In the genomic region with DNA sequence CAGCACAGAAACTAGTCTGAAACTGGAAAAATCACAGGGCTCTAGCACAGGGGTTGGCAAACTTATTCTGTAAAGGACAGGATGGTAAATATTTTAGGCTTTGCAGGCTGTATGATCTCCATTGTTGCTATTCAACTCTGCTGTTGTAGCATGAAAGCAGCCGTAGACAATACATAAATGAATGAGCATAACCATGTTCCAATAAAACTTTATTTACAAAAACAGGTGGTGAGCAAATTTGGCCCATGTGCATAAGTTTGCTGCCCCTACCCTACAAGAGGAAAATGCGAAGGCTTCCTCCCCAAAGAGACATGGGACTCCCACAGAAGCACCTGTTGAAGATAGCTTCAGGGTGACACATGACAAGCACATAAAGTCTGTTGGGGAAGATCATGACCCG, we compare ENCODE assay signal across 40 cellular contexts.
"Had no signal": no experiment of that assay in that cellular context is flagged by ENCODE, and none has a peak within 500 bp of the region (broad histone marks: within the 10 kb centered on the region; RNA-seq: fewer than 3 reads in every experiment).

No MANE protein-coding gene starts in this region.

- H3K27me3 ChIP-seq: MG63 had no signal

- H3K27me3 Mint-ChIP-seq: activated B cell treated with CpG ODN at 0.5 μM for 24 hours; activated CD4-positive, alpha-beta memory T cell treated with anti-CD3 and anti-CD28 coated beads, Interleukin-2, amount 10 ng/mL, durations not matched to agents 7 days and 5 days; activated CD8-positive, alpha-beta memory T cell treated with anti-CD3 and anti-CD28 coated beads, Interleukin-2, amount 10 ng/mL, durations not matched to agents 7 days and 5 days; activated naive CD4-positive, alpha-beta T cell treated with anti-CD3 and anti-CD28 coated beads, Interleukin-2, amount 10 ng/mL, durations not matched to agents 7 days and 5 days; activated naive CD8-positive, alpha-beta T cell treated with anti-CD3 and anti-CD28 coated beads, Interleukin-2, amount 50 U/mL, for 24 hours; brain had no signal

- H3K4me3 Mint-ChIP-seq: activated B cell treated with CpG ODN at 0.5 μM for 24 hours; activated CD4-positive, alpha-beta memory T cell treated with anti-CD3 and anti-CD28 coated beads, Interleukin-2, amount 10 ng/mL, durations not matched to agents 7 days and 5 days; activated CD8-positive, alpha-beta memory T cell treated with anti-CD3 and anti-CD28 coated beads, Interleukin-2, amount 10 ng/mL, durations not matched to agents 7 days and 5 days; activated naive CD4-positive, alpha-beta T cell treated with anti-CD3 and anti-CD28 coated beads, Interleukin-2, amount 10 ng/mL, durations not matched to agents 7 days and 5 days; activated naive CD8-positive, alpha-beta T cell; activated naive CD8-positive, alpha-beta T cell treated with anti-CD3 and anti-CD28 coated beads, Interleukin-2, amount 50 U/mL, for 24 hours; brain had no signal

- H3K4me3 ChIP-seq: MG63, PC-9 had no signal

- H3K27ac ChIP-seq: PC-9, RWPE1, VCaP had no signal

- H3K9me3 ChIP-seq: MG63 had no signal

- H3K4me2 ChIP-seq: PC-9 had no signal

- H3K9me3 Mint-ChIP-seq: activated B cell treated with CpG ODN at 0.5 μM for 24 hours; activated CD4-positive, alpha-beta memory T cell treated with anti-CD3 and anti-CD28 coated beads, Interleukin-2, amount 10 ng/mL, durations not matched to agents 7 days and 5 days; activated naive CD4-positive, alpha-beta T cell treated with anti-CD3 and anti-CD28 coated beads, Interleukin-2, amount 10 ng/mL, durations not matched to agents 7 days and 5 days; activated naive CD8-positive, alpha-beta T cell treated with anti-CD3 and anti-CD28 coated beads, Interleukin-2, amount 50 U/mL, for 24 hours; brain had no signal

- H2AFZ ChIP-seq: PC-9 had no signal

- ATAC-seq: activated CD8-positive, alpha-beta memory T cell treated with anti-CD3 and anti-CD28 coated beads, Interleukin-2, amount 10 ng/mL, durations not matched to agents 7 days and 5 days; activated naive CD8-positive, alpha-beta T cell treated with anti-CD3 and anti-CD28 coated beads, Interleukin-2, amount 50 U/mL, for 24 hours; Right ventricle myocardium inferior; SK-N-SH treated with all-trans-retinoic acid at 6 μM for 48 hours had no signal

- DNase-seq: activated B cell treated with CpG ODN at 0.5 μM for 24 hours; activated CD4-positive, alpha-beta memory T cell treated with anti-CD3 and anti-CD28 coated beads, Interleukin-2, amount 10 ng/mL, durations not matched to agents 7 days and 5 days; activated CD4-positive, alpha-beta T cell treated with anti-CD3 and anti-CD28 coated beads for 4 hours; activated CD4-positive, CD25-positive, alpha-beta regulatory T cell treated with anti-CD3 and anti-CD28 coated beads, Interleukin-2, amount 50 U/mL, for 72 hours; activated CD8-positive, alpha-beta memory T cell treated with anti-CD3 and anti-CD28 coated beads for 24 hours; activated CD8-positive, alpha-beta memory T cell treated with anti-CD3 and anti-CD28 coated beads, Interleukin-2, amount 50 U/mL, for 48 hours; activated effector memory CD4-positive, alpha-beta T cell treated with Interleukin-2 at 50 U/mL for 16 hours; activated naive CD4-positive, alpha-beta T cell treated with anti-CD3 and anti-CD28 coated beads, Interleukin-2, amount 10 ng/mL, durations not matched to agents 7 days and 5 days; activated naive CD8-positive, alpha-beta T cell treated with anti-CD3 and anti-CD28 coated beads, Interleukin-2, amount 50 U/mL, for 24 hours; activated T-cell treated with anti-CD3 and anti-CD28 coated beads, Interleukin-2, amount 50 U/mL, for 48 hours; anterior cingulate cortex; caudate nucleus; cerebellar nuclear complex; Kasumi-1; MG63; MV-4-11; NCI-H1092; NCI-H1436 treated with DMSO at 0.1 percent for 48 hours; NCI-H1694 treated with DMSO at 0.1 percent for 48 hours; NCI-H2029; NCI-H2107; NCI-H2171; NCI-H510A; NCI-H526; NCI-H748 treated with DMSO at 0.1 percent for 48 hours; NK-92 treated with Interleukin-12 subunit alpha and Interleukin-12 subunit beta, amount 100 ng/mL, for 24 hours; PC-9; SIG-M5; SW 1271; T-helper 1 cell; T-helper 9 cell had no signal

- H3K36me3 Mint-ChIP-seq: activated CD8-positive, alpha-beta memory T cell treated with anti-CD3 and anti-CD28 coated beads, Interleukin-2, amount 10 ng/mL, durations not matched to agents 7 days and 5 days; activated naive CD4-positive, alpha-beta T cell treated with anti-CD3 and anti-CD28 coated beads, Interleukin-2, amount 10 ng/mL, durations not matched to agents 7 days and 5 days; activated naive CD8-positive, alpha-beta T cell had no signal

- H3K27ac Mint-ChIP-seq: activated B cell treated with CpG ODN at 0.5 μM for 24 hours; activated CD4-positive, alpha-beta memory T cell treated with anti-CD3 and anti-CD28 coated beads, Interleukin-2, amount 10 ng/mL, durations not matched to agents 7 days and 5 days; activated CD8-positive, alpha-beta memory T cell treated with anti-CD3 and anti-CD28 coated beads, Interleukin-2, amount 10 ng/mL, durations not matched to agents 7 days and 5 days; activated naive CD4-positive, alpha-beta T cell treated with anti-CD3 and anti-CD28 coated beads, Interleukin-2, amount 10 ng/mL, durations not matched to agents 7 days and 5 days; activated naive CD8-positive, alpha-beta T cell; activated naive CD8-positive, alpha-beta T cell treated with anti-CD3 and anti-CD28 coated beads, Interleukin-2, amount 50 U/mL, for 24 hours had no signal

- H3K4me1 Mint-ChIP-seq: activated naive CD4-positive, alpha-beta T cell treated with anti-CD3 and anti-CD28 coated beads, Interleukin-2, amount 10 ng/mL, durations not matched to agents 7 days and 5 days had no signal

- FAIRE-seq: bronchial epithelial cell, RCC 7860 had no signal
